28 cellular contexts compared by ENCODE assay signal in genomic region chr15:69926011-69926410, GRCh38.
A peak's percentile ranks its signal among the peaks of the same experiment; 100 is the strongest.
DNase-seq lines count a peak whose midpoint lies in the region; ATAC-seq and TF ChIP-seq lines count a peak whose summit lies in the region.
"Had no signal": no experiment of that assay in that cellular context is flagged by ENCODE, and none has a peak within 500 bp of the region (broad histone marks: within the 10 kb centered on the region; RNA-seq: fewer than 3 reads in every experiment).

No MANE protein-coding gene starts in this region.

- H3K27me3 ChIP-seq in H9 (ENCODE audit: insufficient read depth, low read length) = no peaks in the 10 kb centered on the region
- peaks cover 0 to 4% (median 0%) of the 10 kb centered on the region in 4 donors for H3K27me3 ChIP-seq in esophagus muscularis mucosa
- H3K27me3 ChIP-seq in trophoblast cell (ENCODE audit: insufficient read depth, low read length) = no peaks in the 10 kb centered on the region
- H3K27me3 ChIP-seq: body of pancreas, stomach, tibial nerve had no signal

- H3K79me2 ChIP-seq in H9 (ENCODE audit: insufficient read depth, low read length) (no peaks in the 10 kb centered on the region), trophoblast cell (ENCODE audit: control insufficient read depth, insufficient read depth, low read length, poor library complexity) (no peaks in the 10 kb centered on the region)

- no peak overlapping the region for H3K56ac ChIP-seq in H9 (ENCODE audit: insufficient read length, low read depth, low read length)

- no peak overlapping the region for H3K27ac Mint-ChIP-seq in H9
- H3K27ac Mint-ChIP-seq in activated T-cell treated with anti-CD3 and anti-CD28 coated beads, Interleukin-2, amount 50 U/mL, for 72 hours = no peak overlapping the region
- H3K27ac Mint-ChIP-seq: activated naive CD8-positive, alpha-beta T cell treated with anti-CD3 and anti-CD28 coated beads for 36 hours; CD8-positive, alpha-beta T cell; GM23338 had no signal

- H3K4me2 ChIP-seq in H9 (ENCODE audit: insufficient read depth, insufficient read length, low read length) = no peak overlapping the region
- H3K4me2 ChIP-seq in trophoblast cell (ENCODE audit: low read length) = no peak overlapping the region
- H3K4me2 ChIP-seq: GM23338, SK-N-SH had no signal

- intact Hi-C loops in esophagus muscularis mucosa (cut with DNase I) (no loop called here), left colon (cut with DNase I, micrococcal nuclease) (no loop called here)

- peaks cover 27 to 35% of the 10 kb centered on the region in 2 experiments for H3K9me3 Mint-ChIP-seq in H9
- peaks cover 11 to 19% of the 10 kb centered on the region in 2 donors for H3K9me3 Mint-ChIP-seq in activated T-cell treated with anti-CD3 and anti-CD28 coated beads, Interleukin-2, amount 50 U/mL, for 72 hours

- H3K36me3 Mint-ChIP-seq in H9 (ENCODE audit: insufficient read depth in 1 of 3, low read depth in 3 of 3) = peaks cover 14 to 33% (median 20%) of the 10 kb centered on the region in 3 experiments
- H3K36me3 Mint-ChIP-seq in activated T-cell treated with anti-CD3 and anti-CD28 coated beads, Interleukin-2, amount 50 U/mL, for 72 hours (ENCODE audit: insufficient read depth in 2 of 2) = peaks cover 4 to 15% of the 10 kb centered on the region in 2 donors
- H3K36me3 Mint-ChIP-seq: CD8-positive, alpha-beta T cell had no signal

- H2AFZ ChIP-seq in H9 (ENCODE audit: low read length) (no peak overlapping the region), trophoblast cell (ENCODE audit: insufficient read depth, low read length, poor library complexity) (no peak overlapping the region)
- H2AFZ ChIP-seq: GM23338 had no signal

- H3K36me3 ChIP-seq in esophagus muscularis mucosa = no peaks in the 10 kb centered on the region
- H3K36me3 ChIP-seq in trophoblast cell (ENCODE audit: control insufficient read depth in 1 of 2, insufficient read depth in 2 of 2, low read length in 2 of 2) = no peaks in the 10 kb centered on the region
- H3K36me3 ChIP-seq: lower lobe of right lung, prostate gland, stomach, tibial nerve had no signal

- no peaks in the 10 kb centered on the region for H4K20me1 ChIP-seq in H9 (ENCODE audit: control insufficient read depth, insufficient read depth, insufficient read length)

- TF ChIP-seq EP300 in esophagus muscularis mucosa (IDR thresholded peaks at IDR 0.05) = no peak

- H3K79me1 ChIP-seq in H9 (ENCODE audit: insufficient read depth, low read depth, low read length, poor library complexity, severe bottlenecking) (no peaks in the 10 kb centered on the region), trophoblast cell (ENCODE audit: low read length) (no peaks in the 10 kb centered on the region)

- H3K4me1 ChIP-seq in H9 (ENCODE audit: insufficient read depth, low read length) (no peaks in the 10 kb centered on the region), esophagus muscularis mucosa (peaks cover 0 to 8% (median 0%) of the 10 kb centered on the region in 4 donors), trophoblast cell (ENCODE audit: control insufficient read depth in 1 of 2, insufficient read depth in 2 of 2, low read length in 2 of 2) (peaks cover 5 to 8% of the 10 kb centered on the region in 2 experiments)
- H3K4me1 ChIP-seq: body of pancreas, lower lobe of right lung, prostate gland, stomach, tibial nerve had no signal

- H3K23ac ChIP-seq in H9 (ENCODE audit: insufficient read length, low read depth, low read length) = no peak overlapping the region
- no peak overlapping the region for H3K23ac ChIP-seq in trophoblast cell (ENCODE audit: low read length)

- no peak overlapping the region for H4K5ac ChIP-seq in H9 (ENCODE audit: insufficient read length, low read depth, low read length)

- H3K4ac ChIP-seq in H9 (ENCODE audit: low read depth, low read length) = no peak overlapping the region
- no peak overlapping the region for H3K4ac ChIP-seq in trophoblast cell (ENCODE audit: low read depth, low read length)

- no peak overlapping the region for H3K4me3 Mint-ChIP-seq in H9
- H3K4me3 Mint-ChIP-seq in activated T-cell treated with anti-CD3 and anti-CD28 coated beads, Interleukin-2, amount 50 U/mL, for 72 hours = no peak overlapping the region
- H3K4me3 Mint-ChIP-seq: activated naive CD8-positive, alpha-beta T cell treated with anti-CD3 and anti-CD28 coated beads for 36 hours; CD8-positive, alpha-beta T cell; GM23338 had no signal

- TF ChIP-seq POLR2A in esophagus muscularis mucosa (IDR thresholded peaks at IDR 0.05; ENCODE audit: low read depth) = no peak

- no peak overlapping the region for H3K27ac ChIP-seq in H9 (ENCODE audit: insufficient read length, low read depth, low read length)
- H3K27ac ChIP-seq in esophagus muscularis mucosa (replicated peaks in 1 of 4) = no peak overlapping the region
- no peak overlapping the region for H3K27ac ChIP-seq in trophoblast cell (ENCODE audit: low read depth, low read length)
- H3K27ac ChIP-seq: body of pancreas, lower lobe of right lung, prostate gland, stomach, tibial nerve had no signal

- H4K91ac ChIP-seq in H9 (ENCODE audit: insufficient read length, low read depth, low read length) = no peak overlapping the region
- no peak overlapping the region for H4K91ac ChIP-seq in trophoblast cell (ENCODE audit: low read depth, low read length)

- H3K4me1 Mint-ChIP-seq in H9 = peaks cover 12 to 14% of the 10 kb centered on the region in 2 experiments
- H3K4me1 Mint-ChIP-seq in activated T-cell treated with anti-CD3 and anti-CD28 coated beads, Interleukin-2, amount 50 U/mL, for 72 hours (ENCODE audit: low read depth) = no peaks in the 10 kb centered on the region
- H3K4me1 Mint-ChIP-seq: activated naive CD8-positive, alpha-beta T cell treated with anti-CD3 and anti-CD28 coated beads for 36 hours had no signal

- no peak overlapping the region for H2BK20ac ChIP-seq in H9 (ENCODE audit: low read depth, low read length, poor library complexity, severe bottlenecking)

- DNase-seq in H9 (peak; percentile 2), RPMI7951 (ENCODE audit: low read depth) (peak; percentile 86), esophagus muscularis mucosa (ENCODE audit: extremely low spot score) (peak; percentile 19), trophoblast cell (peak; percentile 13 to 48), T-helper 9 cell (no peak), NAMALWA (ENCODE audit: low spot score) (no peak), left colon (no peak)
- DNase-seq in activated T-cell treated with anti-CD3 and anti-CD28 coated beads, Interleukin-2, amount 50 U/mL, for 72 hours = no peak
- DNase-seq: activated effector memory CD4-positive, alpha-beta T cell treated with Interleukin-2 at 50 U/mL for 16 hours; activated naive CD8-positive, alpha-beta T cell treated with anti-CD3 and anti-CD28 coated beads for 36 hours; AML-193; body of pancreas; DMS153; effector CD8-positive, alpha-beta T cell; erythroblast; foreskin melanocyte; kidney; lower lobe of right lung; NCI-H1436 treated with DMSO at 0.1 percent for 48 hours; NCI-H510A treated with DMSO at 0.1 percent for 48 hours; SK-N-SH; stimulated activated CD8-positive, alpha-beta memory T cell treated with anti-CD3 and anti-CD28 coated beads, Interleukin-4, amount 100 ng/mL, for 48 hours; stomach had no signal

- ATAC-seq in left colon = no peak
- no peak for ATAC-seq in activated T-cell treated with anti-CD3 and anti-CD28 coated beads, Interleukin-2, amount 50 U/mL, for 72 hours (replicated peaks in 1 of 2)
- ATAC-seq: body of pancreas; CD8-positive, alpha-beta T cell; GM23338; K562; lower lobe of right lung had no signal

- H2BK15ac ChIP-seq in H9 (ENCODE audit: low read depth, low read length) = no peak overlapping the region

- TF ChIP-seq CTCF in H9 (conservative IDR thresholded peaks at IDR 0.05) (no peak), esophagus muscularis mucosa (IDR thresholded peaks at IDR 0.05) (no peak)

- H3T11ph ChIP-seq in H9 (ENCODE audit: low read length) = no peak overlapping the region

- H3K18ac ChIP-seq in H9 (ENCODE audit: insufficient read length, low read depth, low read length) = no peak overlapping the region
- no peak overlapping the region for H3K18ac ChIP-seq in trophoblast cell (ENCODE audit: low read length)

- H3K14ac ChIP-seq in H9 (ENCODE audit: insufficient read depth, low read length) (no peak overlapping the region), trophoblast cell (ENCODE audit: low read length) (no peak overlapping the region)

- no peaks in the 10 kb centered on the region for H3K23me2 ChIP-seq in H9 (ENCODE audit: insufficient read length, low read depth, low read length, poor library complexity, severe bottlenecking)

- H4K12ac ChIP-seq in trophoblast cell (ENCODE audit: low read depth, low read length) = no peak overlapping the region

- H2BK120ac ChIP-seq in H9 (ENCODE audit: low read depth, low read length, poor library complexity, severe bottlenecking) (no peak overlapping the region), trophoblast cell (ENCODE audit: insufficient read depth, low read length, poor library complexity) (no peak overlapping the region)

- H3K27me3 Mint-ChIP-seq in H9 (ENCODE audit: low read depth) = peaks cover 2% of the 10 kb centered on the region
- no peaks in the 10 kb centered on the region for H3K27me3 Mint-ChIP-seq in activated T-cell treated with anti-CD3 and anti-CD28 coated beads, Interleukin-2, amount 50 U/mL, for 72 hours (ENCODE audit: low read depth)
- H3K27me3 Mint-ChIP-seq: activated naive CD8-positive, alpha-beta T cell treated with anti-CD3 and anti-CD28 coated beads for 36 hours had no signal

- H3K4me3 ChIP-seq in esophagus muscularis mucosa (no peak overlapping the region), trophoblast cell (ENCODE audit: low read depth, low read length) (no peak overlapping the region)
- H3K4me3 ChIP-seq: body of pancreas, GM23338, K562, lower lobe of right lung, prostate gland, stomach, tibial nerve had no signal

- H2BK12ac ChIP-seq in H9 (ENCODE audit: insufficient read length, low read depth, low read length) = no peak overlapping the region
- no peak overlapping the region for H2BK12ac ChIP-seq in trophoblast cell (ENCODE audit: low read length)

- H4K8ac ChIP-seq in H9 (replicated peaks; ENCODE audit: insufficient read length, low read depth, low read length) (no peak overlapping the region), trophoblast cell (ENCODE audit: low read depth, low read length) (no peak overlapping the region)

- no CpG with 5 or more reads among the region's 1 CpG for whole genome bisulfite sequencing in H9 (ENCODE audit: extremely low coverage, insufficient read length, low lambda C conversion rate)
- WGBS in esophagus muscularis mucosa = 91% methylated on average over 1 of the region's 1 CpG
- no CpG with 5 or more reads among the region's 1 CpG for WGBS in trophoblast cell (ENCODE audit: extremely low coverage, insufficient coverage, insufficient read length)

- H3K9me3 ChIP-seq in H9 (ENCODE audit: control insufficient read depth, low read depth, low read length) (peaks cover 7% of the 10 kb centered on the region), esophagus muscularis mucosa (peaks cover 0 to 30% (median 21%) of the 10 kb centered on the region in 4 donors), trophoblast cell (ENCODE audit: insufficient read depth, low read depth, low read length) (peaks cover 10% of the 10 kb centered on the region)
- H3K9me3 ChIP-seq: body of pancreas, prostate gland had no signal

- H2AK5ac ChIP-seq in H9 (ENCODE audit: insufficient read length, low read length) (no peak overlapping the region), trophoblast cell (ENCODE audit: low read length) (no peak overlapping the region)

- H2BK5ac ChIP-seq in H9 (ENCODE audit: insufficient read length, low read length) = no peak overlapping the region
- no peak overlapping the region for H2BK5ac ChIP-seq in trophoblast cell (ENCODE audit: low read depth, low read length, poor library complexity)

- H3K9ac ChIP-seq in H9 (ENCODE audit: extremely low read depth, insufficient read length, low read length) = no peak overlapping the region
- no peak overlapping the region for H3K9ac ChIP-seq in trophoblast cell (ENCODE audit: low read length)
- H3K9ac ChIP-seq: SK-N-SH had no signal

Comparison
In these comparisons a context has a peak if more than half of its experiments do, and no peak if none do; other contexts are left out.
1. DNase-seq: peak in H9 (single experiment), RPMI7951 (single experiment), esophagus muscularis mucosa (single experiment) and trophoblast cell (2 of 2); none in T-helper 9 cell (single experiment), NAMALWA (single experiment), left colon (0 of 2) and activated T-cell treated with anti-CD3 and anti-CD28 coated beads, Interleukin-2, amount 50 U/mL, for 72 hours (0 of 2).